Comparison of ENCODE assay signal across 10 cellular contexts in the genomic region with DNA sequence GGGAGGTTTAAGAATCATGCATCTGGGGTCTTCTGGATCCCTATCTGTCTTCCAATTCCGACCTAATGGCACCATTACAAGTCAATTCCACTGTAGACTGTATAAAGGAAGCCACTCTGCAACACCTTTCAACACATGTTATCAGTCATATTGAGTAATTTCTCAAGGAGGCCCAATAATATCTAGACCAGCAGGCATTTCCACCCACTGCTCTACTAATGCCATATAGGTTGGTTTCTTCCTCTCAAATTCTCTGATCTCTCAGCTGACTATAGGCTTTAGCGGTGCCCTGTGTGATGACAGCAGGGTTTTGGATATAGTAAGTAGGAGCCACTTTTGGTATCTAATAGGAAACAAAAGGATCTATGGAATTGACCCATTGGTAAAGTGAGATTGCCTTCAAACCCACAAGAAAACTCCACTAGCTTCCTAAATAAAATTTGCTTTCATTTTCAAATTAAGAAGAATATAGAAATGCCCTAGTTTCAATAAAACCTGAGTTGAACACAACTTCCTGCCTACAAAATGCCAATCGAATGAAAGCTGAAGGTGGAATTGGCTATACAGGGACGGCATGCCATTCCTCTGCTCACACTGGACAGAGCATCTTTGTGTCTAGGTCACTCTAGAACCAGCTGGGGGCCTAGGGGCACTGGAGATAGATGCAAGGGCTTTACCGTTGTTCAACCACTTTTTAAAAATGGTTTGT. TPM values are rescaled to one million over a fixed set of nuclear protein-coding genes. Genes with fewer than 3 reads are reported as not detected.
DNase-seq lines count a peak whose midpoint lies in the region; ATAC-seq and TF ChIP-seq lines count a peak whose summit lies in the region.
"Had no signal": no experiment of that assay in that cellular context is flagged by ENCODE, and none has a peak within 500 bp of the region (broad histone marks: within the 10 kb centered on the region; RNA-seq: fewer than 3 reads in every experiment).

No MANE protein-coding gene starts in this region.

- no TSS peak for BruUV-seq in mammary epithelial cell (replicated peaks; lab: Mats Ljungman, UMichigan)

- H3K4me1 Mint-ChIP-seq in activated naive CD4-positive, alpha-beta T cell treated with anti-CD3 and anti-CD28 coated beads, Interleukin-2, amount 50 U/mL, for 24 hours, result peaks cover 70% of the 10 kb centered on the region
- H3K4me1 Mint-ChIP-seq in memory B cell, result peaks cover 33% of the 10 kb centered on the region

- in situ Hi-C loops in mammary epithelial cell (cut with MboI; ENCODE audit: low sequenced_read_pairs in 2 of 2), result no loop called here

- H3K9me3 ChIP-seq in breast epithelium (no peaks in the 10 kb centered on the region), mammary epithelial cell (replicated peaks; ENCODE audit: insufficient read depth, low read length) (no peaks in the 10 kb centered on the region), upper lobe of left lung (no peaks in the 10 kb centered on the region)

- TF ChIP-seq EP300 in upper lobe of left lung (IDR thresholded peaks at IDR 0.05), result no peak

- H3K27me3 Mint-ChIP-seq in activated naive CD4-positive, alpha-beta T cell treated with anti-CD3 and anti-CD28 coated beads, Interleukin-2, amount 50 U/mL, for 24 hours, result no peaks in the 10 kb centered on the region
- peaks cover 6% of the 10 kb centered on the region for H3K27me3 Mint-ChIP-seq in memory B cell

- H3K27me3 ChIP-seq in breast epithelium (no peaks in the 10 kb centered on the region), mammary epithelial cell (ENCODE audit: insufficient read depth, low read length) (no peaks in the 10 kb centered on the region), upper lobe of left lung (no peaks in the 10 kb centered on the region)

- TF ChIP-seq POLR2A in breast epithelium (IDR thresholded peaks at IDR 0.05) (no peak), upper lobe of left lung (IDR thresholded peaks at IDR 0.05) (no peak)

- H3K36me3 ChIP-seq in breast epithelium (no peaks in the 10 kb centered on the region), mammary epithelial cell (ENCODE audit: insufficient read depth, low read length) (no peaks in the 10 kb centered on the region), upper lobe of left lung (no peaks in the 10 kb centered on the region)

- H3K79me2 ChIP-seq in mammary epithelial cell (ENCODE audit: insufficient read depth, low read length), result no peaks in the 10 kb centered on the region

- H3K27ac Mint-ChIP-seq in activated naive CD4-positive, alpha-beta T cell treated with anti-CD3 and anti-CD28 coated beads, Interleukin-2, amount 50 U/mL, for 24 hours, result peak overlapping the region; percentile 98
- H3K27ac Mint-ChIP-seq in memory B cell, result peak overlapping the region; percentile 72
- H3K27ac Mint-ChIP-seq: HFFc6 had no signal

- DNase-seq in breast epithelium (ENCODE audit: low spot score in 2 of 2), result no peak
- DNase-seq in mammary epithelial cell, result no peak
- no peak for DNase-seq in memory B cell (ENCODE audit: low spot score in 2 of 2)
- DNase-seq in upper lobe of left lung, result no peak
- DNase-seq in NCI-H1048 (lab: John Stamatoyannopoulos, UW), result no peak
- DNase-seq in AG20443 (ENCODE audit: low spot score), result no peak
- DNase-seq: C1 segment of cervical spinal cord, HFFc6 had no signal

- H3K4me2 ChIP-seq in mammary epithelial cell (ENCODE audit: insufficient read depth, low read depth, low read length), result no peak overlapping the region

- H3K9ac ChIP-seq in mammary epithelial cell (ENCODE audit: insufficient read depth, low read length), result no peak overlapping the region

- H3K4me3 ChIP-seq in breast epithelium (peak overlapping the region in 1 of 3 donors; percentile 13), mammary epithelial cell (replicated peaks in 1 of 3; ENCODE audit: insufficient read depth in 1 of 3, low read depth in 2 of 3, low read length in 3 of 3) (no peak overlapping the region), upper lobe of left lung (no peak overlapping the region)

- TF ChIP-seq CTCF in breast epithelium (IDR thresholded peaks at IDR 0.05) (no peak), mammary epithelial cell (conservative IDR thresholded peaks at IDR 0.05 in 1 of 2, IDR thresholded peaks at IDR 0.05 in 1 of 2; ENCODE audit: extremely low read depth in 1 of 2, insufficient read depth in 1 of 2, low read depth in 1 of 2, low read length in 2 of 2) (no peak), upper lobe of left lung (IDR thresholded peaks at IDR 0.05) (no peak)

- H2AFZ ChIP-seq in mammary epithelial cell (ENCODE audit: low read depth, low read length), result no peak overlapping the region

- ATAC-seq in memory B cell (ENCODE audit: low read depth), result peak; percentile 21
- ATAC-seq in upper lobe of left lung (ENCODE audit: low FRiP score in 2 of 2), result no peak
- no peak for ATAC-seq in HG02571 (IDR thresholded peaks at IDR 0.05; ENCODE audit: unreplicated experiment)

- H3K4me1 ChIP-seq in breast epithelium (no peaks in the 10 kb centered on the region), mammary epithelial cell (ENCODE audit: insufficient read depth, low read length) (no peaks in the 10 kb centered on the region), upper lobe of left lung (peaks cover 21 to 31% (median 29%) of the 10 kb centered on the region in 4 donors)

- 83% methylated on average over 5 of the region's 5 CpGs for WGBS in mammary epithelial cell (ENCODE audit: low coverage, missing lambda C conversion rate)
- whole genome bisulfite sequencing in upper lobe of left lung, 2 donors, result 43 to 58% methylated on average over 5 of the region's 5 CpGs

- no peaks in the 10 kb centered on the region for H4K20me1 ChIP-seq in mammary epithelial cell (ENCODE audit: insufficient read depth, low read length)

- dilution Hi-C loops in mammary epithelial cell (cut with HindIII; ENCODE audit: low sequenced_read_pairs), result no loop called here

- CTCF ChIA-PET in mammary epithelial cell (lab: Charles Lee; ENCODE audit: low non-redundant PET), result no interaction called here

- H3K4me3 Mint-ChIP-seq in activated naive CD4-positive, alpha-beta T cell treated with anti-CD3 and anti-CD28 coated beads, Interleukin-2, amount 50 U/mL, for 24 hours, result peak overlapping the region; percentile 88
- H3K4me3 Mint-ChIP-seq in memory B cell, result peak overlapping the region; percentile 69
- H3K4me3 Mint-ChIP-seq: HFFc6 had no signal

- H3K27ac ChIP-seq in breast epithelium, result peak overlapping the region; percentile 60 to 84
- H3K27ac ChIP-seq in mammary epithelial cell (ENCODE audit: insufficient read depth, low read depth, low read length), result no peak overlapping the region
- H3K27ac ChIP-seq in upper lobe of left lung, result peak overlapping the region; percentile 73 to 88 (median 84)

- H3K9me3 Mint-ChIP-seq in activated naive CD4-positive, alpha-beta T cell treated with anti-CD3 and anti-CD28 coated beads, Interleukin-2, amount 50 U/mL, for 24 hours, result no peaks in the 10 kb centered on the region
- peaks cover 2% of the 10 kb centered on the region for H3K9me3 Mint-ChIP-seq in memory B cell
- H3K9me3 Mint-ChIP-seq: HFFc6 had no signal

- intact Hi-C loops in breast epithelium (cut with DNase I; ENCODE audit: low total_unique reads) (no loop called here), mammary epithelial cell (cut with micrococcal nuclease) (no loop called here)

- H3K36me3 Mint-ChIP-seq in activated naive CD4-positive, alpha-beta T cell treated with anti-CD3 and anti-CD28 coated beads, Interleukin-2, amount 50 U/mL, for 24 hours, result peaks cover 4% of the 10 kb centered on the region
- peaks cover 2% of the 10 kb centered on the region for H3K36me3 Mint-ChIP-seq in memory B cell

RNA-seq across cellular contexts. Expression of a gene that starts 12.3 kb away (rescaled TPM):
- total RNA-seq in breast epithelium (100 to 1,000 TPM; 369 to 727 (median 475) TPM), mammary epithelial cell (100 to 1,000 TPM; 187 to 317 TPM), upper lobe of left lung (100 to 1,000 TPM in 5 of 6 donors, 10 to 100 TPM in 1; 90.1 to 854 (median 640) TPM)
- 227 TPM for polyA plus RNA-seq in mammary epithelial cell
- polyA minus RNA-seq in mammary epithelial cell, result 169 TPM
